29 cellular contexts compared by ENCODE assay signal in genomic region chr9:110738982-110739381, GRCh38.
DNase-seq lines count a peak whose midpoint lies in the region; TF ChIP-seq lines count a peak whose summit lies in the region.
"Had no signal": no experiment of that assay in that cellular context is flagged by ENCODE, and none has a peak within 500 bp of the region (broad histone marks: within the 10 kb centered on the region; RNA-seq: fewer than 3 reads in every experiment).

No MANE protein-coding gene starts in this region.

- no peaks in the 10 kb centered on the region for H3K27me3 ChIP-seq in mammary epithelial cell (ENCODE audit: insufficient read depth, low read length)
- no peaks in the 10 kb centered on the region for H3K27me3 ChIP-seq in breast epithelium
- H3K27me3 ChIP-seq in brain microvascular endothelial cell (replicated peaks): no peaks in the 10 kb centered on the region
- H3K27me3 ChIP-seq: BE2C, SJSA1 had no signal

- CTCF ChIA-PET in mammary epithelial cell (lab: Charles Lee; ENCODE audit: low non-redundant PET): no interaction called here

- in situ Hi-C loops in mammary epithelial cell (cut with MboI; ENCODE audit: low sequenced_read_pairs in 2 of 2): no loop called here
- in situ Hi-C loops in brain microvascular endothelial cell (cut with HindIII; ENCODE audit: low pct_ligation_motif_present, low sequenced_read_pairs): no loop called here

- no peaks in the 10 kb centered on the region for H3K79me2 ChIP-seq in mammary epithelial cell (ENCODE audit: insufficient read depth, low read length)

- intact Hi-C loops in mammary epithelial cell (cut with micrococcal nuclease) (no loop called here), breast epithelium (cut with DNase I; ENCODE audit: low total_unique reads) (no loop called here), posterior vena cava (cut with DNase I) (no loop called here)

- H3K36me3 ChIP-seq in mammary epithelial cell (ENCODE audit: insufficient read depth, low read length) (no peaks in the 10 kb centered on the region), breast epithelium (no peaks in the 10 kb centered on the region), brain microvascular endothelial cell (replicated peaks) (no peaks in the 10 kb centered on the region)
- H3K36me3 ChIP-seq: BE2C, SJSA1 had no signal

- H3K27ac ChIP-seq in mammary epithelial cell (ENCODE audit: insufficient read depth, low read depth, low read length): no peak overlapping the region
- H3K27ac ChIP-seq in breast epithelium: no peak overlapping the region
- no peak overlapping the region for H3K27ac ChIP-seq in brain microvascular endothelial cell
- H3K27ac ChIP-seq: PC-9, SJSA1 had no signal

- no peak overlapping the region for H3K4me2 ChIP-seq in mammary epithelial cell (ENCODE audit: insufficient read depth, low read depth, low read length)
- H3K4me2 ChIP-seq: PC-9 had no signal

- BruUV-seq in mammary epithelial cell (replicated peaks; lab: Mats Ljungman, UMichigan): no TSS peak

- TF ChIP-seq POLR2A in breast epithelium (IDR thresholded peaks at IDR 0.05): no peak

- TF ChIP-seq CTCF in mammary epithelial cell (conservative IDR thresholded peaks at IDR 0.05 in 1 of 2, IDR thresholded peaks at IDR 0.05 in 1 of 2; ENCODE audit: extremely low read depth in 1 of 2, insufficient read depth in 1 of 2, low read depth in 1 of 2, low read length in 2 of 2) (no peak), breast epithelium (IDR thresholded peaks at IDR 0.05) (no peak), brain microvascular endothelial cell (IDR thresholded peaks at IDR 0.05; ENCODE audit: low read depth, low read length, missing control alignments) (no peak)

- no peaks in the 10 kb centered on the region for H3K9me3 ChIP-seq in mammary epithelial cell (replicated peaks; ENCODE audit: insufficient read depth, low read length)
- H3K9me3 ChIP-seq in breast epithelium: no peaks in the 10 kb centered on the region
- H3K9me3 ChIP-seq: BE2C, SJSA1 had no signal

- H3K4me1 ChIP-seq in mammary epithelial cell (ENCODE audit: insufficient read depth, low read length) (peaks cover 9% of the 10 kb centered on the region), breast epithelium (no peaks in the 10 kb centered on the region)
- H3K4me1 ChIP-seq: BE2C had no signal

- H4K20me1 ChIP-seq in mammary epithelial cell (ENCODE audit: insufficient read depth, low read length): no peaks in the 10 kb centered on the region

- dilution Hi-C loops in mammary epithelial cell (cut with HindIII; ENCODE audit: low sequenced_read_pairs): no loop called here

- H2AFZ ChIP-seq in mammary epithelial cell (ENCODE audit: low read depth, low read length): no peak overlapping the region
- H2AFZ ChIP-seq: PC-9 had no signal

- H3K9ac ChIP-seq in mammary epithelial cell (ENCODE audit: insufficient read depth, low read length): no peak overlapping the region

- H3K4me3 ChIP-seq in mammary epithelial cell (replicated peaks in 1 of 3; ENCODE audit: insufficient read depth in 1 of 3, low read depth in 2 of 3, low read length in 3 of 3) (no peak overlapping the region), breast epithelium (no peak overlapping the region), brain microvascular endothelial cell (ENCODE audit: low read depth, low read length) (no peak overlapping the region)
- H3K4me3 ChIP-seq: PC-9, SJSA1 had no signal

- peak; percentile 42 for DNase-seq in mammary epithelial cell
- no peak for DNase-seq in breast epithelium (ENCODE audit: low spot score in 2 of 2)
- peak; percentile 14 for DNase-seq in LoVo (ENCODE audit: low spot score)
- peak; percentile 34 for DNase-seq in brain microvascular endothelial cell
- DNase-seq in posterior vena cava (ENCODE audit: low spot score): no peak
- no peak for DNase-seq in GM19240 (ENCODE audit: insufficient read length, low spot score)
- no peak for DNase-seq in NCI-H345 treated with DMSO at 0.1 percent for 48 hours (lab: John Stamatoyannopoulos, UW; ENCODE audit: unreplicated experiment)
- no peak for DNase-seq in NCI-H187 treated with DMSO at 0.1 percent for 48 hours (lab: John Stamatoyannopoulos, UW)
- DNase-seq: 8988T; ACHN; BE2C; CD8-positive, alpha-beta memory T cell; DMS153; DND-41; KG1; NCI-H1048; NCI-H1417 treated with DMSO at 0.1 percent for 48 hours; NCI-H1694 treated with DMSO at 0.1 percent for 48 hours; NCI-H2081 treated with DMSO at 0.1 percent for 48 hours; NCI-H2171; NCI-H446; NCI-H524 treated with DMSO at 0.1 percent for 48 hours; NCI-H82; NK-92 treated with Interleukin-12 subunit alpha and Interleukin-12 subunit beta, amount 100 ng/mL, for 24 hours; Right ventricle myocardium superior; RPMI8226; T-helper 1 cell had no signal

Comparison
In these comparisons a context has a peak if more than half of its experiments do, and no peak if none do; other contexts are left out.
1. DNase-seq: peak in mammary epithelial cell (single experiment), LoVo (single experiment) and brain microvascular endothelial cell (single experiment); none in breast epithelium (0 of 2), posterior vena cava (single experiment), GM19240 (single experiment), NCI-H345 treated with DMSO at 0.1 percent for 48 hours (single experiment) and NCI-H187 treated with DMSO at 0.1 percent for 48 hours (single experiment).